In the genomic region with DNA sequence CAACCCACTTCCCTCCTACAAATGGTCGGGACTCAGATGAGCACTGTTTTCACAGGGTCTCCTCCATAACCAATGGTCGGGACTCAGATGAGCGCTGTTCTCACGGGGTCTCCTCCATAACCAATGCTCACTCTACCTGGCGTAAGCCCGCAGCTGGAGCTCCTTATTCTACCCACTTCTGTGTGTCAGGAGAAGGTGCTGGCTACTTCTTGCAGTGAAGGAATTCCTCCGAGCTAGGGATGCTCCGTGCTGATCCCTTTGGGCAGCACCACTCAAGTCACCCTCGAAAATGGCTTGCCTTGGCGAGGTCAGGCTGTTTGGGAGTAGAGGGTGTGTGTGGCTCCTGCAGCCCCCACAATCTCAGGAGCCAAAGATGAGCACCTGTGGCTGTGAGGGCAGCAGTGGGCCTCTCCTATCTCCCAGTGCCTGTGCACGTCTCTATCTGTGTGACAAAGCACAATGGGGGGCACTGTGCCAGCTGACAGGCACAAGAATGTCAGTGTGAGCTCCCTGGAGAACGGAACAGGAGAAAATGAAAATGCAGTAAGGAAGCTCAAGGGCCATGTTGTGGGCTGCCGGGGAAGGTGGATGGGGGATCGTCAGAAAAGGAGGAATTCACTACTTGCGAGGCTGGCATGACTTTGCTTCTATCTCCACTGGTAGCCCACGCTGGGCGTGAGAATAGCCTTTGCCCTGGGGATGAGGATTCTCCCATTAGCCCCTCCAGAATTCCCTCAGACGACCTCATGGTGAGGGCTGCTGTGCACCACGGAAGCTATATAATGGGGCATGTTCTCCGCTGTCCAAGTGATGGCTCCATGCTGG, we compare ENCODE assay signal across 21 cellular contexts. TPM values are rescaled to one million over a fixed set of nuclear protein-coding genes. Genes with fewer than 3 reads are reported as not detected.
DNase-seq lines count a peak whose midpoint lies in the region; ATAC-seq and TF ChIP-seq lines count a peak whose summit lies in the region.
"Had no signal": no experiment of that assay in that cellular context is flagged by ENCODE, and none has a peak within 500 bp of the region (broad histone marks: within the 10 kb centered on the region; RNA-seq: fewer than 3 reads in every experiment).

No MANE protein-coding gene starts in this region.

- H3K36me3 ChIP-seq in neural progenitor cell (no peaks in the 10 kb centered on the region), upper lobe of right lung (no peaks in the 10 kb centered on the region)
- H3K36me3 ChIP-seq: Peyer's patch had no signal

- H3K27ac ChIP-seq in neural progenitor cell (no peak overlapping the region), upper lobe of right lung (no peak overlapping the region)
- H3K27ac ChIP-seq: 22Rv1, GM23248, HL-60, Peyer's patch had no signal

- H3K27ac Mint-ChIP-seq in neural progenitor cell, result no peak overlapping the region
- H3K27ac Mint-ChIP-seq: CD8-positive, alpha-beta T cell had no signal

- DNase-seq in NCI-H2171 treated with DMSO at 0.1 percent for 48 hours (lab: John Stamatoyannopoulos, UW) (peak; percentile 4), NCI-H2171 (lab: John Stamatoyannopoulos, UW) (no peak), SK-MEL-5 (ENCODE audit: low read depth, low spot score) (peak; percentile 67), neural progenitor cell (ENCODE audit: low spot score) (peak; percentile 22), upper lobe of right lung (no peak), NCI-H146 treated with DMSO at 0.1 percent for 48 hours (lab: John Stamatoyannopoulos, UW; ENCODE audit: unreplicated experiment) (no peak), SK-N-DZ (ENCODE audit: low spot score) (no peak), NCI-H526 treated with DMSO at 0.1 percent for 48 hours (lab: John Stamatoyannopoulos, UW) (no peak)
- DNase-seq: CD8-positive, alpha-beta T cell; DND-41; GM23248; MV-4-11; NCI-H1436; NCI-H2029 treated with DMSO at 0.1 percent for 48 hours; NCI-H2227 treated with DMSO at 0.1 percent for 48 hours; NCI-H524; Peyer's patch; Right ventricle myocardium superior had no signal

- H3K4me1 Mint-ChIP-seq in neural progenitor cell, result peaks cover 6% of the 10 kb centered on the region

- no peak for TF ChIP-seq CTCF in neural progenitor cell (IDR thresholded peaks at IDR 0.05)
- TF ChIP-seq CTCF in upper lobe of right lung (IDR thresholded peaks at IDR 0.05), result no peak

- in situ Hi-C loops in SK-MEL-5 (cut with HindIII; ENCODE audit: low pct_unique_long_range_greater_than_20kb, low sequenced_read_pairs), result no loop called here

- ATAC-seq in upper lobe of right lung, result peak; percentile 15
- ATAC-seq: CD8-positive, alpha-beta T cell had no signal

- intact Hi-C loops in upper lobe of right lung (cut with DNase I), result no loop called here

- peaks cover 7% of the 10 kb centered on the region for H3K4me1 ChIP-seq in neural progenitor cell
- H3K4me1 ChIP-seq in upper lobe of right lung, result no peaks in the 10 kb centered on the region
- H3K4me1 ChIP-seq: Peyer's patch had no signal

- no peaks in the 10 kb centered on the region for H4K20me1 ChIP-seq in neural progenitor cell (ENCODE audit: low read depth)

- no peaks in the 10 kb centered on the region for H3F3A ChIP-seq in neural progenitor cell (ENCODE audit: low read depth)

- H3K27me3 Mint-ChIP-seq in neural progenitor cell (ENCODE audit: insufficient read depth, low read depth), result no peaks in the 10 kb centered on the region

- peak overlapping the region; percentile 63 for H2AFZ ChIP-seq in neural progenitor cell (replicated peaks)
- H2AFZ ChIP-seq: GM23248 had no signal

- no peak overlapping the region for H3K9ac ChIP-seq in neural progenitor cell
- H3K9ac ChIP-seq: GM23248 had no signal

- no peak overlapping the region for H3K4me2 ChIP-seq in neural progenitor cell

- H3K9me3 Mint-ChIP-seq in neural progenitor cell, result no peaks in the 10 kb centered on the region
- H3K9me3 Mint-ChIP-seq: CD8-positive, alpha-beta T cell had no signal

- peaks cover 22% of the 10 kb centered on the region for H3K27me3 ChIP-seq in neural progenitor cell
- no peaks in the 10 kb centered on the region for H3K27me3 ChIP-seq in upper lobe of right lung
- H3K27me3 ChIP-seq: Peyer's patch had no signal

- no peaks in the 10 kb centered on the region for H3K79me2 ChIP-seq in neural progenitor cell (ENCODE audit: low read depth)

- H3K4me3 Mint-ChIP-seq in neural progenitor cell, result peak overlapping the region; percentile 33
- H3K4me3 Mint-ChIP-seq: CD8-positive, alpha-beta T cell had no signal

- H3K4me3 ChIP-seq in neural progenitor cell (no peak overlapping the region), upper lobe of right lung (no peak overlapping the region)
- H3K4me3 ChIP-seq: GM23248, Peyer's patch had no signal

- H3K9me3 ChIP-seq in neural progenitor cell (ENCODE audit: low read depth) (no peaks in the 10 kb centered on the region), upper lobe of right lung (no peaks in the 10 kb centered on the region)
- H3K9me3 ChIP-seq: Peyer's patch had no signal

- no peaks in the 10 kb centered on the region for H3K36me3 Mint-ChIP-seq in neural progenitor cell
- H3K36me3 Mint-ChIP-seq: CD8-positive, alpha-beta T cell had no signal

RNA-seq across cellular contexts. Expression of a gene that starts 3.9 kb away (rescaled TPM):
- total RNA-seq in SK-MEL-5 (2014; rRNA removed; shearing (Covaris generic)), result 0.16 and 0.48 TPM in 2 replicates
- 0.52 and 1.1 TPM in 2 replicates for polyA plus RNA-seq in SK-MEL-5 (2015; cell fraction: cytosol; rRNA removed)
- polyA plus RNA-seq in SK-MEL-5 (2015; cell fraction: nucleus; rRNA removed), result 20.5 and 24.0 TPM in 2 replicates
- total RNA-seq in neural progenitor cell (ENCODE audit: low replicate concordance), result 0.24 and 0.56 TPM in 2 replicates
- 99.8 TPM for total RNA-seq in upper lobe of right lung
- polyA plus RNA-seq in SK-N-DZ (2014; cell fraction: cytosol; rRNA removed), result not detected in 2 replicates
- not detected in 2 replicates for polyA plus RNA-seq in SK-N-DZ (2014; cell fraction: nucleus; rRNA removed)
- total RNA-seq: CD8-positive, alpha-beta T cell; GM23248 had no signal
- polyA plus RNA-seq: BJ, GM23248 had no signal

RNA-seq across cellular contexts. Expression of a gene that starts 47.6 kb away (rescaled TPM):
- not detected in 2 replicates for total RNA-seq in SK-MEL-5 (2014; rRNA removed; shearing (Covaris generic))
- not detected in 2 replicates for polyA plus RNA-seq in SK-MEL-5 (2015; cell fraction: cytosol; rRNA removed)
- polyA plus RNA-seq in SK-MEL-5 (2015; cell fraction: nucleus; rRNA removed), result not detected in 2 replicates
- total RNA-seq in neural progenitor cell (ENCODE audit: low replicate concordance) (0.34 TPM in 1 of 2 replicates, not detected in the other), upper lobe of right lung (not detected)
- polyA plus RNA-seq in SK-N-DZ (2014; cell fraction: cytosol; rRNA removed), result not detected in 2 replicates
- polyA plus RNA-seq in SK-N-DZ (2014; cell fraction: nucleus; rRNA removed), result not detected in 2 replicates
- total RNA-seq: CD8-positive, alpha-beta T cell; GM23248; Right ventricle myocardium superior had no signal
- polyA plus RNA-seq: BJ, GM23248 had no signal

Comparison
In these comparisons a context has a peak if more than half of its experiments do, and no peak if none do; other contexts are left out.
1. DNase-seq: peak in NCI-H2171 treated with DMSO at 0.1 percent for 48 hours (single experiment), SK-MEL-5 (single experiment) and neural progenitor cell (single experiment); none in NCI-H2171 (single experiment), upper lobe of right lung (single experiment), NCI-H146 treated with DMSO at 0.1 percent for 48 hours (single experiment), SK-N-DZ (single experiment) and NCI-H526 treated with DMSO at 0.1 percent for 48 hours (single experiment).
2. RNA of a gene that starts 3.9 kb away (total RNA-seq): 99.8 TPM in upper lobe of right lung (single experiment); 0.16 to 0.48 TPM in SK-MEL-5 and 0.24 to 0.56 TPM in neural progenitor cell; every median in the first group is over 10 times any median in the second.